Comparison of ENCODE assay signal across 11 cellular contexts in the genomic region with DNA sequence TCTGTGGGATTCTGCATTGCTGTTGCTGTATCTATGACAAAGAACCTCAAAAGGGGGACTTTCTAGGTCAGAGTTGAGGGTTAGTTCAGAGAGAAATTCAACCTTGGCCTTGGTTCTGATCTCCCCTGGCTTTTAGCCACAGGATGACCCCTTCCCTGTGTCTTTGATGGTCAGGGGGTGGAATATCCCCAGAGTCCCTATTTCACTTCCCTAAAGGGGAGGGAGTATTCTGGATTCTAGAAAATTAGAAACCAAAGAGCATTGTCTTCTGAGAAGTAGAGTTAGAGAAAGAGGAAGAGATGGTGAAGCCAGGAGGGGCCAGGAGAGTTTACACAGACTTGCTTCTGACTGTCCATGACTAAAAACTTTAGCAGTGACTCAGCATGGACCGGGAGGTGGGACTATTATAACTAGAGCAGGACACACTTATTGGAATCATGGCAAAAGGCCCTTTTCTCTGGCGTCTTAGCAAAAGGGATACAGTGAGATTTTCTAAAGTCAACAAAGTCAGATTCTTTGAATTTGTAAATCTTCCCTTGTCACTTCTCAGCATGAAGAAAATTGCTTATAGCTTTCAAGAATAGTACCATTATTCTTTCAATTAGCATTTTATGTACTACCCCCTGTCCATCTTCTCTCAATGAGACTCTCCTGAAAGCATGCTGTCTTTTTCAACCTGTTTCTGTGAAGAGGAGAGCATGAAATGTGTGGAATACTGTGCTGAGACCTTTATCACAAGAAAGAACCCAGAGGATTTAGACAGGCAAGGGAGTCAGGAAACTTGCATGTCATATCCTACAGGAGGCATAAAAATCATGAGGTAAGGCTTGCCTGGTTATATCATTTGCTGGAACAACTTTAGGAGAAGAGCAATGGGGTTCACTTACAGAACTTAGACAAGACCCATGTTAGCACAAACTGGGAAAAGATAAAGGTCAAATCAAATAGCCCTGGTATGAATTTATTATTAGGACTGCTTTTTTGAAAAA. TPM values are rescaled to one million over a fixed set of nuclear protein-coding genes. Genes with fewer than 3 reads are reported as not detected.
A peak's percentile ranks its signal among the peaks of the same experiment; 100 is the strongest.
DNase-seq lines count a peak whose midpoint lies in the region; ATAC-seq, FAIRE-seq and TF ChIP-seq lines count a peak whose summit lies in the region.
"Had no signal": no experiment of that assay in that cellular context is flagged by ENCODE, and none has a peak within 500 bp of the region (broad histone marks: within the 10 kb centered on the region; RNA-seq: fewer than 3 reads in every experiment).

No MANE protein-coding gene starts in this region.

- TF ChIP-seq EP300 in HepG2 (IDR thresholded peaks at IDR 0.05; ENCODE audit: low read depth in 2 of 2, low read length in 2 of 2) (no peak), HepG2 (CRISPR knock-in tag; IDR thresholded peaks at IDR 0.05; ENCODE audit: borderline replicate concordance) (no peak)

- 43% methylated on average over 2 of the region's 2 CpGs for WGBS in liver
- WGBS in HepG2 (ENCODE audit: low lambda C conversion rate), result 21% methylated on average over 2 of the region's 2 CpGs
- 18 to 28% methylated on average over 2 of the region's 2 CpGs for WGBS in body of pancreas, 2 donors
- no CpG with 5 or more reads among the region's 2 CpGs for WGBS in mesendoderm (ENCODE audit: extremely low coverage, insufficient coverage, low lambda C conversion rate)

- H3K79me1 ChIP-seq in mesendoderm (ENCODE audit: low read length), result no peaks in the 10 kb centered on the region

- intact Hi-C loops in HepG2 (cut with micrococcal nuclease; ENCODE audit: unreplicated experiment) (no loop called here), body of pancreas (cut with DNase I) (no loop called here)

- no peak overlapping the region for H3K4ac ChIP-seq in mesendoderm (ENCODE audit: low read depth, low read length)

- no peak for TF ChIP-seq RAD21 in liver (IDR thresholded peaks at IDR 0.05)
- no peak for TF ChIP-seq RAD21 in HepG2 (CRISPR knock-in tag; IDR thresholded peaks at IDR 0.05)

- no peak overlapping the region for H2AK5ac ChIP-seq in mesendoderm (ENCODE audit: low read length)

- DNase-seq in HepG2 (ENCODE audit: low spot score) (no peak), body of pancreas (peak in 3 of 4 donors; percentile 10 to 56 (median 11)), mesendoderm (no peak), NCI-H2029 treated with DMSO at 0.1 percent for 48 hours (lab: John Stamatoyannopoulos, UW) (no peak)
- DNase-seq in stimulated activated CD4-positive, alpha-beta T cell treated with anti-CD3 and anti-CD28 coated beads, Interleukin-4, amount 100 ng/mL, for 1 hour, result no peak
- DNase-seq in activated naive CD4-positive, alpha-beta T cell treated with anti-CD3 and anti-CD28 coated beads, Interleukin-2, amount 10 ng/mL, durations not matched to agents 7 days and 5 days, result no peak
- DNase-seq: activated CD8-positive, alpha-beta T cell treated with anti-CD3 and anti-CD28 coated beads, Interleukin-2, amount 10 ng/mL, durations not matched to agents 7 days and 5 days; NCI-H1694 had no signal

- no peaks in the 10 kb centered on the region for H3K4me1 Mint-ChIP-seq in activated naive CD4-positive, alpha-beta T cell treated with anti-CD3 and anti-CD28 coated beads, Interleukin-2, amount 10 ng/mL, durations not matched to agents 7 days and 5 days

- no peak overlapping the region for H3K9ac ChIP-seq in liver (ENCODE audit: low read depth in 1 of 2, low read length in 2 of 2)
- no peak overlapping the region for H3K9ac ChIP-seq in HepG2 (ENCODE audit: insufficient read depth, low read depth, low read length)
- no peak overlapping the region for H3K9ac ChIP-seq in mesendoderm (ENCODE audit: low read length)
- H3K9ac ChIP-seq: BLaER1 had no signal

- H3K27me3 ChIP-seq in liver (ENCODE audit: control insufficient read depth in 4 of 4, insufficient read depth in 4 of 4, low read length in 3 of 4), result no peaks in the 10 kb centered on the region
- H3K27me3 ChIP-seq in HepG2 (ENCODE audit: control insufficient read depth in 1 of 2, insufficient read depth in 2 of 2, low read length in 2 of 2), result no peaks in the 10 kb centered on the region
- H3K27me3 ChIP-seq in body of pancreas, result no peaks in the 10 kb centered on the region
- no peaks in the 10 kb centered on the region for H3K27me3 ChIP-seq in mesendoderm (ENCODE audit: insufficient read depth, low read length, poor library complexity)
- H3K27me3 ChIP-seq: BLaER1 had no signal

- ATAC-seq in HepG2 (no peak), body of pancreas (no peak), HG02938 (IDR thresholded peaks at IDR 0.05; ENCODE audit: unreplicated experiment) (no peak)
- ATAC-seq: activated CD8-positive, alpha-beta T cell treated with anti-CD3 and anti-CD28 coated beads, Interleukin-2, amount 10 ng/mL, durations not matched to agents 7 days and 5 days had no signal

- H2AFZ ChIP-seq in HepG2 (ENCODE audit: low read length), result no peak overlapping the region

- no peaks in the 10 kb centered on the region for H3K27me3 Mint-ChIP-seq in activated naive CD4-positive, alpha-beta T cell treated with anti-CD3 and anti-CD28 coated beads, Interleukin-2, amount 10 ng/mL, durations not matched to agents 7 days and 5 days

- no peak overlapping the region for H3K4me3 ChIP-seq in liver (ENCODE audit: low read depth in 1 of 3, low read length in 3 of 3)
- no peak overlapping the region for H3K4me3 ChIP-seq in HepG2 (replicated peaks in 1 of 3; ENCODE audit: insufficient read depth in 1 of 3, low read depth in 2 of 3, low read length in 3 of 3)
- H3K4me3 ChIP-seq in body of pancreas, result no peak overlapping the region
- H3K4me3 ChIP-seq in mesendoderm (ENCODE audit: low read length), result no peak overlapping the region
- H3K4me3 ChIP-seq: BLaER1 had no signal

- CTCF ChIA-PET in HepG2 (lab: Yijun Ruan, JAX; ENCODE audit: low intra/inter-chr PET ratio, low total read pairs), result no interaction called here
- CTCF ChIA-PET in activated naive CD4-positive, alpha-beta T cell treated with anti-CD3 and anti-CD28 coated beads, Interleukin-2, amount 10 ng/mL, durations not matched to agents 7 days and 5 days (lab: Charles Lee), result no interaction called here

- no peak overlapping the region for H3K4me3 Mint-ChIP-seq in activated naive CD4-positive, alpha-beta T cell treated with anti-CD3 and anti-CD28 coated beads, Interleukin-2, amount 10 ng/mL, durations not matched to agents 7 days and 5 days
- H3K4me3 Mint-ChIP-seq: activated CD8-positive, alpha-beta T cell treated with anti-CD3 and anti-CD28 coated beads, Interleukin-2, amount 10 ng/mL, durations not matched to agents 7 days and 5 days had no signal

- TF ChIP-seq CTCF in liver (IDR thresholded peaks at IDR 0.05; ENCODE audit: low read depth, low read length, missing input control), result no peak
- no peak for TF ChIP-seq CTCF in HepG2 (CRISPR knock-in tag; IDR thresholded peaks at IDR 0.05)
- no peak for TF ChIP-seq CTCF in body of pancreas (IDR thresholded peaks at IDR 0.05)

- no peak for TF ChIP-seq POLR2A in HepG2 (IDR thresholded peaks at IDR 0.05; ENCODE audit: insufficient read depth in 1 of 2, low read depth in 2 of 2, low read length in 2 of 2)
- TF ChIP-seq POLR2A in body of pancreas (IDR thresholded peaks at IDR 0.05), result no peak

- H3K9me3 ChIP-seq in liver (ENCODE audit: control insufficient read depth in 4 of 4, low read length in 3 of 4), result no peaks in the 10 kb centered on the region
- no peaks in the 10 kb centered on the region for H3K9me3 ChIP-seq in HepG2 (ENCODE audit: low read length)
- H3K9me3 ChIP-seq in body of pancreas, result no peaks in the 10 kb centered on the region
- H3K9me3 ChIP-seq: BLaER1 had no signal

- H3K36me3 Mint-ChIP-seq in activated naive CD4-positive, alpha-beta T cell treated with anti-CD3 and anti-CD28 coated beads, Interleukin-2, amount 10 ng/mL, durations not matched to agents 7 days and 5 days, result no peaks in the 10 kb centered on the region

- no peak overlapping the region for H4K5ac ChIP-seq in mesendoderm (ENCODE audit: low read length)

- POLR2A ChIA-PET in HepG2 (lab: Yijun Ruan, JAX), result no interaction called here

- BruUV-seq in HepG2 (replicated peaks; lab: Mats Ljungman, UMichigan), result no TSS peak

- peak overlapping the region; percentile 38 for H2BK15ac ChIP-seq in mesendoderm (replicated peaks; ENCODE audit: low read depth)

- no peak overlapping the region for H3K27ac Mint-ChIP-seq in activated naive CD4-positive, alpha-beta T cell treated with anti-CD3 and anti-CD28 coated beads, Interleukin-2, amount 10 ng/mL, durations not matched to agents 7 days and 5 days
- H3K27ac Mint-ChIP-seq: activated CD8-positive, alpha-beta T cell treated with anti-CD3 and anti-CD28 coated beads, Interleukin-2, amount 10 ng/mL, durations not matched to agents 7 days and 5 days had no signal

- no peak overlapping the region for H2BK120ac ChIP-seq in mesendoderm (ENCODE audit: low read depth, low read length)

- H3K4me1 ChIP-seq in liver (ENCODE audit: control insufficient read depth in 4 of 4, insufficient read depth in 4 of 4, low read length in 3 of 4) (no peaks in the 10 kb centered on the region), HepG2 (ENCODE audit: insufficient read depth, low read length) (no peaks in the 10 kb centered on the region), body of pancreas (no peaks in the 10 kb centered on the region), mesendoderm (ENCODE audit: control insufficient read depth, low read depth, low read length) (peaks cover 8% of the 10 kb centered on the region)
- H3K4me1 ChIP-seq: BLaER1 had no signal

- no peak overlapping the region for H3K4me2 ChIP-seq in HepG2 (ENCODE audit: low read depth, low read length)
- no peak overlapping the region for H3K4me2 ChIP-seq in mesendoderm (ENCODE audit: low read length)
- H3K4me2 ChIP-seq: BLaER1 had no signal

- FAIRE-seq in HepG2 (lab: Jason Lieb, UNC), result no peak

- no peak overlapping the region for H4K8ac ChIP-seq in mesendoderm (ENCODE audit: low read depth, low read length)

- in situ Hi-C loops in HepG2 (cut with HindIII; ENCODE audit: extremely low pct_ligation_motif_present, low pct_unique_long_range_greater_than_20kb), result no loop called here

- H3K9me3 Mint-ChIP-seq in activated naive CD4-positive, alpha-beta T cell treated with anti-CD3 and anti-CD28 coated beads, Interleukin-2, amount 10 ng/mL, durations not matched to agents 7 days and 5 days, result no peaks in the 10 kb centered on the region

- H3K56ac ChIP-seq in mesendoderm (ENCODE audit: low read length), result no peak overlapping the region

- H3K27ac ChIP-seq in liver (ENCODE audit: low read depth in 1 of 2, low read length in 2 of 2), result peak overlapping the region; percentile 42 to 51
- no peak overlapping the region for H3K27ac ChIP-seq in HepG2 (ENCODE audit: extremely low read length, insufficient read depth, low read length)
- H3K27ac ChIP-seq in body of pancreas, result no peak overlapping the region
- no peak overlapping the region for H3K27ac ChIP-seq in mesendoderm (ENCODE audit: low read depth, low read length)
- H3K27ac ChIP-seq: BLaER1 had no signal

- H2BK5ac ChIP-seq in mesendoderm (ENCODE audit: low read length), result no peak overlapping the region

- H3K23ac ChIP-seq in mesendoderm (ENCODE audit: low read length), result no peak overlapping the region

- no peaks in the 10 kb centered on the region for H3K79me2 ChIP-seq in HepG2 (ENCODE audit: insufficient read depth, low read length)
- no peaks in the 10 kb centered on the region for H3K79me2 ChIP-seq in mesendoderm (ENCODE audit: control insufficient read depth, insufficient read depth, low read length)

- no peaks in the 10 kb centered on the region for H4K20me1 ChIP-seq in HepG2 (ENCODE audit: insufficient read depth, low read length)
- H4K20me1 ChIP-seq: BLaER1 had no signal

- H3K36me3 ChIP-seq in liver (ENCODE audit: control insufficient read depth in 4 of 4, insufficient read depth in 3 of 4, low read depth in 1 of 4, low read length in 3 of 4) (no peaks in the 10 kb centered on the region), HepG2 (replicated peaks in 1 of 2; ENCODE audit: control insufficient read depth in 1 of 2, insufficient read depth in 2 of 2, low read length in 2 of 2) (no peaks in the 10 kb centered on the region), body of pancreas (replicated peaks in 1 of 2; ENCODE audit: insufficient read depth in 1 of 2, low read depth in 2 of 2) (no peaks in the 10 kb centered on the region), mesendoderm (ENCODE audit: control insufficient read depth, insufficient read depth, low read length) (no peaks in the 10 kb centered on the region)
- H3K36me3 ChIP-seq: BLaER1 had no signal

- H3K18ac ChIP-seq in mesendoderm (ENCODE audit: low read length), result peak overlapping the region; percentile 76

RNA-seq across cellular contexts. Expression of a gene that starts 56.5 kb away (rescaled TPM):
- total RNA-seq in liver, result 1 to 10 TPM in 1 of 2 donors, under 1 TPM in 1; 0.98 to 3.6 TPM
- 1 to 10 TPM in 1 of 2 donors, under 1 TPM in 1; 0.51 to 1.2 TPM for polyA plus RNA-seq in liver
- not detected in 2 replicates for total RNA-seq in HepG2 (2016; rRNA removed; fragmentation: Illumina TruSeq; extraction: Trizol)
- not detected in 2 replicates for total RNA-seq in HepG2 (2016; cell fraction: cytosol; rRNA removed; fragmentation: Illumina TruSeq; extraction: Trizol; ENCODE audit: low read depth)
- total RNA-seq in HepG2 (2016; cell fraction: insoluble cytoplasmic fraction; rRNA removed; fragmentation: Illumina TruSeq; extraction: Trizol), result not detected in 2 replicates
- not detected in 2 replicates for total RNA-seq in HepG2 (2016; cell fraction: membrane; rRNA removed; fragmentation: Illumina TruSeq; extraction: Trizol)
- not detected in 2 replicates for total RNA-seq in HepG2 (2016; cell fraction: nucleus; rRNA removed; fragmentation: Illumina TruSeq; extraction: Trizol)
- polyA plus RNA-seq in HepG2 (2011; rRNA removed), result not detected in 2 replicates
- polyA plus RNA-seq in HepG2 (2011; cell fraction: cytosol; rRNA removed), result not detected in 2 replicates
- polyA plus RNA-seq in HepG2 (2011; cell fraction: nucleus; rRNA removed), result not detected in 2 replicates
- not detected in 2 replicates for polyA plus RNA-seq in HepG2 (2012)
- polyA plus RNA-seq in HepG2 (2016; cell fraction: cytosol; fragmentation: Illumina TruSeq; extraction: Trizol; ENCODE audit: low read depth), result not detected in 2 replicates
- polyA plus RNA-seq in HepG2 (2016; cell fraction: insoluble cytoplasmic fraction; fragmentation: Illumina TruSeq; extraction: Trizol; ENCODE audit: low read depth), result not detected in 2 replicates
- polyA plus RNA-seq in HepG2 (2016; cell fraction: membrane; fragmentation: Illumina TruSeq; extraction: Trizol; ENCODE audit: low read depth), result not detected in 2 replicates
- not detected in 2 replicates for polyA plus RNA-seq in HepG2 (2016; cell fraction: nucleus; fragmentation: Illumina TruSeq; extraction: Trizol; ENCODE audit: insufficient read depth, low read depth)
- not detected in 2 replicates for polyA minus RNA-seq in HepG2 (2011; rRNA and poly(A)+ RNA removed; ENCODE audit: low replicate concordance)
- not detected in 2 replicates for polyA minus RNA-seq in HepG2 (2011; cell fraction: cytosol; rRNA and poly(A)+ RNA removed)
- polyA minus RNA-seq in HepG2 (2011; cell fraction: nucleus; rRNA and poly(A)+ RNA removed), result not detected in 2 replicates
- total RNA-seq in body of pancreas, result 10 to 100 TPM; 10.9 to 13.0 TPM
- polyA plus RNA-seq in mesendoderm (2013, experiment 1 of 2), result 3.0 TPM
- polyA plus RNA-seq in mesendoderm (2013, experiment 2 of 2), result 2.6 TPM
- total RNA-seq: activated CD8-positive, alpha-beta T cell treated with anti-CD3 and anti-CD28 coated beads, Interleukin-2, amount 10 ng/mL, durations not matched to agents 7 days and 5 days had no signal

Comparison
In these comparisons a context has a peak if more than half of its experiments do, and no peak if none do; other contexts are left out.
1. H3K27ac ChIP-seq: peak in liver (2 of 2); none in HepG2 (single experiment), body of pancreas (0 of 4) and mesendoderm (single experiment).
2. DNase-seq: peak in body of pancreas (3 of 4); none in HepG2 (single experiment), mesendoderm (single experiment), NCI-H2029 treated with DMSO at 0.1 percent for 48 hours (single experiment), stimulated activated CD4-positive, alpha-beta T cell treated with anti-CD3 and anti-CD28 coated beads, Interleukin-4, amount 100 ng/mL, for 1 hour (single experiment) and activated naive CD4-positive, alpha-beta T cell treated with anti-CD3 and anti-CD28 coated beads, Interleukin-2, amount 10 ng/mL, durations not matched to agents 7 days and 5 days (single experiment).